ENCODE assay signal across 8 cellular contexts in the genomic region with DNA sequence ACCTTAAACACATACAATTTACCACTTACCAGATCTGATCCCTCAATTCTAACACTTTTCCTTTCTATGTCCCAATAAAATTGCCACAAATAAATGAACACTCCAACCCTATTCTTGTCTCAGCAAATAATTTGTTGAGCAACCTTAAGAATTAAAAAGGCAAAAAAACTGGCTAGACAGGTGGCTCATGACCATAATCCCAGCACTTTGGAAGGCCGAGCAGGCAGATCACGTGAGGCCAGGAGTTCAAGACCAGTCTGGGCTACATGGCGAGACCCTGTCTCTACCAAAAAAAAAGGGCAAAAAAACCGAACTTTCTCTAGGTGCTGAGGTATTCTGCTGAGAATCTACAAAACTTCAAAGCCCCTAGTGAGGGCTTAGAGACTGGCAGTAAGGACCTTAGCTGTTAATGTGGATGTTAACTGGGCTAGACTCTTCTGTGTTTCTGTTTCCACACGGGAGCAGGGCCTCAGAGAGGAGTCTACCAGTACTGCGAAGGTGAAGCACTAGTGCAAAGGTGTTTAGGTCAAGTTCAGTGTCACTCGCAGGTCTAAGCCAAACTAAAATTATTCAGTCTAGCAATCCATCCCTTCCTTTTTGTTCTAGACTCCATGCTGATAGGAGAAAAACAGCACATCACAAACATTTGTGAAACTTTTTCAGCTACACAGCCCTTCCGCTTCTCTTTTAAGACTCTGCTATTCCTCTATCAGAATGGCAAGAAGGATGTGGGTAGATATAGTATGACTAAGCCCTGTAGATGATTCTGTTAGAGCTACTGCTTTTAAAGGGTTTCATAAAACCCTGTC. TPM values are rescaled to one million over a fixed set of nuclear protein-coding genes. Genes with fewer than 3 reads are reported as not detected.
DNase-seq lines count a peak whose midpoint lies in the region; ATAC-seq, FAIRE-seq and TF ChIP-seq lines count a peak whose summit lies in the region.

No MANE protein-coding gene starts in this region.

- TF ChIP-seq POLR2A in A549 (IDR thresholded peaks at IDR 0.05; ENCODE audit: low read length), result no peak

- no peak overlapping the region for H3K27ac ChIP-seq in A549
- no peak overlapping the region for H3K27ac ChIP-seq in RWPE1

- no peaks in the 10 kb centered on the region for H3K9me3 Mint-ChIP-seq in chondrocyte (ENCODE audit: low read depth)
- no peaks in the 10 kb centered on the region for H3K9me3 Mint-ChIP-seq in stimulated activated naive CD8-positive, alpha-beta T cell treated with anti-CD3 and anti-CD28 coated beads, Interleukin-15, Interleukin-2, amounts not matched to agents 100 ng/mL and 50 ng/mL, for 24 hours

- TF ChIP-seq CTCF in A549 (IDR thresholded peaks at IDR 0.05), result no peak
- no peak for TF ChIP-seq CTCF in chondrocyte (IDR thresholded peaks at IDR 0.05)
- no peak for TF ChIP-seq CTCF in RWPE1 (conservative IDR thresholded peaks at IDR 0.05; ENCODE audit: low read depth)

- no peak for DNase-seq in A549 (ENCODE audit: low read depth in 1 of 2, low spot score in 1 of 2)
- DNase-seq in chondrocyte (ENCODE audit: low spot score), result no peak
- DNase-seq in NCI-H187 treated with DMSO at 0.1 percent for 48 hours (lab: John Stamatoyannopoulos, UW), result no peak
- DNase-seq in RWPE1 (ENCODE audit: low spot score), result no peak
- DNase-seq in NCI-H345 treated with DMSO at 0.1 percent for 48 hours (lab: John Stamatoyannopoulos, UW; ENCODE audit: unreplicated experiment), result no peak

- peaks cover 19% of the 10 kb centered on the region; the same call in 2 of the 3 replicates for H3K4me1 ChIP-seq in A549

- H3K27ac Mint-ChIP-seq in chondrocyte (ENCODE audit: unreplicated experiment), result peak overlapping the region; percentile 10
- H3K27ac Mint-ChIP-seq in stimulated activated naive CD8-positive, alpha-beta T cell treated with anti-CD3 and anti-CD28 coated beads, Interleukin-15, Interleukin-2, amounts not matched to agents 100 ng/mL and 50 ng/mL, for 24 hours, result peak overlapping the region; percentile 83

- WGBS in A549 (ENCODE audit: missing lambda C conversion rate), result 83% methylated on average over 8 of the region's 8 CpGs

- CTCF ChIA-PET in A549 (lab: Yijun Ruan, JAX), result interaction anchor here (0.6 to 3.7 kb wide), 6 partner anchors 9 to 160 kb away, joined by 3 to 15 read pairs (median 4); no protein-coding TSS in a partner anchor
- CTCF ChIA-PET in RWPE1 (lab: Yijun Ruan, JAX), result interaction anchor here (0.7 kb wide), 1 partner anchor 28 kb away, joined by 4 read pairs; no protein-coding TSS in a partner anchor

- FAIRE-seq in A549 (lab: Jason Lieb, UNC), result no peak

- peaks cover 52% of the 10 kb centered on the region for H3K4me1 Mint-ChIP-seq in chondrocyte (ENCODE audit: low read depth)
- peaks cover 57% of the 10 kb centered on the region for H3K4me1 Mint-ChIP-seq in stimulated activated naive CD8-positive, alpha-beta T cell treated with anti-CD3 and anti-CD28 coated beads, Interleukin-15, Interleukin-2, amounts not matched to agents 100 ng/mL and 50 ng/mL, for 24 hours (ENCODE audit: low read depth)

- no peak for TF ChIP-seq RAD21 in A549 (conservative IDR thresholded peaks at IDR 0.05 in 1 of 2, IDR thresholded peaks at IDR 0.05 in 1 of 2)

- H3K4me3 ChIP-seq in A549, result no peak overlapping the region

- H3K36me3 Mint-ChIP-seq in chondrocyte (ENCODE audit: low read depth), result no peaks in the 10 kb centered on the region
- H3K36me3 Mint-ChIP-seq in stimulated activated naive CD8-positive, alpha-beta T cell treated with anti-CD3 and anti-CD28 coated beads, Interleukin-15, Interleukin-2, amounts not matched to agents 100 ng/mL and 50 ng/mL, for 24 hours (ENCODE audit: low read depth), result peaks cover 30% of the 10 kb centered on the region

- H3K9me3 ChIP-seq in A549, result no peaks in the 10 kb centered on the region

- H3K27me3 Mint-ChIP-seq in chondrocyte (ENCODE audit: low read depth), result no peaks in the 10 kb centered on the region
- H3K27me3 Mint-ChIP-seq in stimulated activated naive CD8-positive, alpha-beta T cell treated with anti-CD3 and anti-CD28 coated beads, Interleukin-15, Interleukin-2, amounts not matched to agents 100 ng/mL and 50 ng/mL, for 24 hours, result no peaks in the 10 kb centered on the region

- H3K4me2 ChIP-seq in A549, result peak overlapping the region; percentile 99

- POLR2A ChIA-PET in A549 (lab: Yijun Ruan, JAX) (no interaction called here), RWPE1 (lab: Yijun Ruan, JAX; ENCODE audit: low non-redundant PET) (no interaction called here)

- peak overlapping the region; percentile 63 for H3K4me3 Mint-ChIP-seq in chondrocyte (ENCODE audit: unreplicated experiment)
- peak overlapping the region; percentile 99 for H3K4me3 Mint-ChIP-seq in stimulated activated naive CD8-positive, alpha-beta T cell treated with anti-CD3 and anti-CD28 coated beads, Interleukin-15, Interleukin-2, amounts not matched to agents 100 ng/mL and 50 ng/mL, for 24 hours

- ATAC-seq in A549 (no peak), GM19328 (IDR thresholded peaks at IDR 0.05; ENCODE audit: unreplicated experiment) (peak; percentile 55), HG03558 (IDR thresholded peaks at IDR 0.05; ENCODE audit: extremely low read depth, unreplicated experiment) (peak; percentile 48)

- TF ChIP-seq EP300 in A549 (IDR thresholded peaks at IDR 0.05), result no peak

TF ChIP-seq in A549, 52 proteins besides CTCF, POLR2A, EP300 and RAD21:
- TF ChIP-seq HOXB13 (CRISPR knock-in tag; IDR thresholded peaks at IDR 0.05; ENCODE audit: low read depth) (no peak), EHMT2 (IDR thresholded peaks at IDR 0.05; ENCODE audit: low read depth) (no peak), HOXA7 (CRISPR knock-in tag; IDR thresholded peaks at IDR 0.05) (no peak), JUNB (IDR thresholded peaks at IDR 0.05) (no peak), HDAC2 (IDR thresholded peaks at IDR 0.05) (no peak), JUN (IDR thresholded peaks at IDR 0.05) (no peak), ZFP36 (IDR thresholded peaks at IDR 0.05; ENCODE audit: borderline replicate concordance, partially characterized antibody) (no peak)

RNA-seq across cellular contexts. Expression of gene FASTKD5, which starts 2.6 kb away (rescaled TPM):
- 39.5 and 43.4 TPM in 2 replicates for polyA plus RNA-seq in A549 (2011; rRNA removed)
- 17.3 and 21.1 TPM in 2 replicates for polyA plus RNA-seq in A549 (2012; cell fraction: cytosol; rRNA removed)
- 15.5 and 24.5 TPM in 2 replicates for polyA plus RNA-seq in A549 (2012; cell fraction: nucleus; rRNA removed)
- 33.0 to 36.4 TPM (median 33.9 TPM) in 3 replicates for polyA plus RNA-seq in A549 (2017; fragmentation: RNase III; extraction: RNeasy Plus Mini Kit Qiagen cat#74134 plus additional on column Dnase treatment)
- 30.7 and 32.9 TPM in 2 replicates for polyA minus RNA-seq in A549 (2011; rRNA and poly(A)+ RNA removed)
- 9.8 to 12.3 TPM (median 10.8 TPM) in 3 replicates for total RNA-seq in chondrocyte

RNA-seq across cellular contexts. Expression of gene UBOX5, which starts 2.6 kb away (rescaled TPM):
- polyA plus RNA-seq in A549 (2011; rRNA removed) (3.4 and 4.3 TPM in 2 replicates), A549 (2017; fragmentation: RNase III; extraction: RNeasy Plus Mini Kit Qiagen cat#74134 plus additional on column Dnase treatment) (4.0 to 5.3 TPM (median 4.2 TPM) in 3 replicates)
- 2.3 and 3.1 TPM in 2 replicates for polyA plus RNA-seq in A549 (2012; cell fraction: cytosol; rRNA removed)
- polyA plus RNA-seq in A549 (2012; cell fraction: nucleus; rRNA removed), result 4.7 and 4.8 TPM in 2 replicates
- polyA minus RNA-seq in A549 (2011; rRNA and poly(A)+ RNA removed), result 6.7 and 6.9 TPM in 2 replicates
- 4.5 to 6.3 TPM (median 5.8 TPM) in 3 replicates for total RNA-seq in chondrocyte

RNA-seq across cellular contexts. Expression of gene LZTS3, which starts 16.3 kb away (rescaled TPM):
- polyA plus RNA-seq in A549 (2011; rRNA removed), result 3.8 and 5.3 TPM in 2 replicates
- polyA plus RNA-seq in A549 (2012; cell fraction: cytosol; rRNA removed), result 4.1 and 5.5 TPM in 2 replicates
- 11.4 and 13.2 TPM in 2 replicates for polyA plus RNA-seq in A549 (2012; cell fraction: nucleus; rRNA removed)
- polyA plus RNA-seq in A549 (2017; fragmentation: RNase III; extraction: RNeasy Plus Mini Kit Qiagen cat#74134 plus additional on column Dnase treatment), result 2.8 to 4.2 TPM (median 3.8 TPM) in 3 replicates
- polyA minus RNA-seq in A549 (2011; rRNA and poly(A)+ RNA removed), result 5.5 and 5.6 TPM in 2 replicates
- 6.4 to 9.3 TPM (median 8.1 TPM) in 3 replicates for total RNA-seq in chondrocyte

RNA-seq across cellular contexts. Expression of gene DDRGK1, which starts 47.5 kb away (rescaled TPM):
- polyA plus RNA-seq in A549 (2011; rRNA removed) (54.2 and 87.4 TPM in 2 replicates), A549 (2017; fragmentation: RNase III; extraction: RNeasy Plus Mini Kit Qiagen cat#74134 plus additional on column Dnase treatment) (104 to 123 TPM (median 120 TPM) in 3 replicates)
- 69.7 and 89.1 TPM in 2 replicates for polyA plus RNA-seq in A549 (2012; cell fraction: cytosol; rRNA removed)
- polyA plus RNA-seq in A549 (2012; cell fraction: nucleus; rRNA removed), result 63.4 and 63.6 TPM in 2 replicates
- 26.4 and 30.7 TPM in 2 replicates for polyA minus RNA-seq in A549 (2011; rRNA and poly(A)+ RNA removed)
- total RNA-seq in chondrocyte, result 61.8 to 69.7 TPM (median 62.6 TPM) in 3 replicates

RNA-seq across cellular contexts. Expression of gene ITPA, which starts 52.3 kb away (rescaled TPM):
- 54.0 and 55.9 TPM in 2 replicates for polyA plus RNA-seq in A549 (2011; rRNA removed)
- 89.4 and 109 TPM in 2 replicates for polyA plus RNA-seq in A549 (2012; cell fraction: cytosol; rRNA removed)
- 138 and 142 TPM in 2 replicates for polyA plus RNA-seq in A549 (2012; cell fraction: nucleus; rRNA removed)
- polyA plus RNA-seq in A549 (2017; fragmentation: RNase III; extraction: RNeasy Plus Mini Kit Qiagen cat#74134 plus additional on column Dnase treatment), result 102 to 106 TPM (median 103 TPM) in 3 replicates
- polyA minus RNA-seq in A549 (2011; rRNA and poly(A)+ RNA removed), result 17.0 and 24.3 TPM in 2 replicates
- total RNA-seq in chondrocyte, result 35.1 to 43.4 TPM (median 41.5 TPM) in 3 replicates

Comparison
In these comparisons a context has a peak if more than half of its experiments do, and no peak if none do; other contexts are left out.
1. ATAC-seq: peak in GM19328 (single experiment) and HG03558 (single experiment); none in A549 (0 of 2).